In genomic region chr7:100219801-100220695, GRCh38 we compare ENCODE assay signal across 15 cellular contexts. TPM values are rescaled to one million over a fixed set of nuclear protein-coding genes. Genes with fewer than 3 reads are reported as not detected.
DNase-seq lines count a peak whose midpoint lies in the region; ATAC-seq, FAIRE-seq and TF ChIP-seq lines count a peak whose summit lies in the region.
"Not testable (repeated sequence)": the region's sequence is repeated elsewhere in the genome, so short reads cannot be mapped to it uniquely, and the experiment has no call there.
"Had no signal": no experiment of that assay in that cellular context is flagged by ENCODE, and none has a peak within 500 bp of the region (broad histone marks: within the 10 kb centered on the region; RNA-seq: fewer than 3 reads in every experiment).

PVRIG (plus strand) TSS chr7:100219949; CDS start chr7:100219971, 22 bp downstream.

- peak within 1 kb of the TSS; percentile 98 for H3K27ac Mint-ChIP-seq in activated T-helper 17 cell treated with anti-CD3 and anti-CD28 coated beads, Interleukin-2, amount 50 U/mL, for 72 hours

- not testable (repeated sequence) for BruUV-seq in K562 (replicated peaks; lab: Mats Ljungman, UMichigan)

- TF ChIP-seq CTCF in OCI-LY1 (IDR thresholded peaks at IDR 0.05; ENCODE audit: low read length); K562 (IDR thresholded peaks at IDR 0.05 in 2 of 3, conservative IDR thresholded peaks at IDR 0.05 in 1 of 3; ENCODE audit: insufficient read depth in 2 of 3, low read depth in 1 of 3, low read length in 3 of 3); lower lobe of right lung (IDR thresholded peaks at IDR 0.05); spleen (IDR thresholded peaks at IDR 0.05 in 8 of 11, conservative IDR thresholded peaks at IDR 0.05 in 3 of 11); suprapubic skin (IDR thresholded peaks at IDR 0.05): not testable (repeated sequence)

- FAIRE-seq in K562 (lab: Jason Lieb, UNC), result not testable (repeated sequence)

- H3K36me3 ChIP-seq in OCI-LY1 (ENCODE audit: insufficient read depth, low read length) (peaks cover 32% of the 10 kb centered on the region; the same call in 1 of the 2 replicates), spleen (peaks cover 0 to 48% (median 19%) of the 10 kb centered on the region in 6 donors), suprapubic skin (peaks cover 26% of the 10 kb centered on the region)
- not testable (repeated sequence) for H3K36me3 ChIP-seq in K562 (ENCODE audit: control insufficient read depth, insufficient read depth, low read length); lower lobe of right lung

- peaks cover 23% of the 10 kb centered on the region for H3K4me1 Mint-ChIP-seq in activated T-helper 17 cell treated with anti-CD3 and anti-CD28 coated beads, Interleukin-2, amount 50 U/mL, for 72 hours

- H3K9me3 Mint-ChIP-seq in activated T-helper 17 cell treated with anti-CD3 and anti-CD28 coated beads, Interleukin-2, amount 50 U/mL, for 72 hours, result not testable (repeated sequence)

- WGBS in K562 (ENCODE audit: insufficient coverage, low coverage, missing lambda C conversion rate), result 55% methylated on average over 18 of the region's 31 CpGs
- WGBS in spleen, 5 donors, result 55 to 68% (median 61%) methylated on average over 12 to 29 of the region's 31 CpGs
- no CpG with 5 or more reads among the region's 31 CpGs for WGBS in suprapubic skin

- intact Hi-C loops in K562 (cut with micrococcal nuclease) (loop anchor here (10.0 kb wide), 1 partner anchor 225 kb away; no protein-coding TSS in a partner anchor), spleen (cut with DNase I; ENCODE audit: low total_unique reads) (loop anchor here (10.0 kb wide), 1 partner anchor 85 kb away; no protein-coding TSS in a partner anchor)
- intact Hi-C loops in lower lobe of right lung (cut with DNase I), result not testable (repeated sequence)

- H3K9me1 ChIP-seq in K562 (ENCODE audit: control insufficient read depth, insufficient read depth, low read length), result not testable (repeated sequence)

- H3K27ac ChIP-seq in OCI-LY1 (ENCODE audit: low read depth, low read length, poor library complexity, severe bottlenecking) (peak within 1 kb of the TSS; percentile 97), lower lobe of right lung (peak within 1 kb of the TSS; percentile 58), spleen (peak within 1 kb of the TSS; percentile 88 to 100 (median 92))
- not testable (repeated sequence) for H3K27ac ChIP-seq in K562 (ENCODE audit: extremely low read depth, low read depth, low read length); suprapubic skin

- H4K20me1 ChIP-seq in OCI-LY1 (ENCODE audit: insufficient read depth, low read length); K562 (replicated peaks; ENCODE audit: control insufficient read depth, insufficient read depth, low read length): not testable (repeated sequence)

- H3K9ac ChIP-seq in OCI-LY1 (ENCODE audit: low read length) (peak within 1 kb of the TSS; percentile 79), K562 (ENCODE audit: insufficient read depth in 1 of 2, low read depth in 2 of 2, low read length in 2 of 2) (peak within 1 kb of the TSS in 1 of 2 experiments; percentile 36; a peak in 1 of 4 replicates)

- H2AFZ ChIP-seq in OCI-LY1 (ENCODE audit: low read length); K562 (ENCODE audit: low read depth, low read length): not testable (repeated sequence)

- H3K79me2 ChIP-seq in OCI-LY1 (ENCODE audit: insufficient read depth, low read length); K562 (ENCODE audit: control insufficient read depth, insufficient read depth, low read length): not testable (repeated sequence)

- peak within 1 kb of the TSS; percentile 83 for H3K4me2 ChIP-seq in OCI-LY1 (ENCODE audit: low read length)
- H3K4me2 ChIP-seq in K562 (ENCODE audit: insufficient read depth, low read length), result not testable (repeated sequence)

- not testable (repeated sequence) for ATAC-seq in activated T-helper 17 cell treated with anti-CD3 and anti-CD28 coated beads, Interleukin-2, amount 50 U/mL, for 72 hours (replicated peaks); K562
- ATAC-seq in lower lobe of right lung, result peak; percentile 2 to 7

- TF ChIP-seq EP300 in K562 (IDR thresholded peaks at IDR 0.05; ENCODE audit: low read length); suprapubic skin (IDR thresholded peaks at IDR 0.05): not testable (repeated sequence)

- not testable (repeated sequence) for TF ChIP-seq POLR2A in K562 (conservative IDR thresholded peaks at IDR 0.05); suprapubic skin (IDR thresholded peaks at IDR 0.05)
- peak in 1 of 3 donors; percentile 40 for TF ChIP-seq POLR2A in spleen (IDR thresholded peaks at IDR 0.05)

- POLR2A ChIA-PET in K562 (lab: Yijun Ruan, JAX), result not testable (repeated sequence)

- peaks cover 69% of the 10 kb centered on the region for H3K36me3 Mint-ChIP-seq in activated T-helper 17 cell treated with anti-CD3 and anti-CD28 coated beads, Interleukin-2, amount 50 U/mL, for 72 hours (ENCODE audit: low read depth)

- H3K4me1 ChIP-seq in OCI-LY1 (ENCODE audit: insufficient read depth, low read length, severe bottlenecking), result peaks cover 83% of the 10 kb centered on the region
- peaks cover 4 to 17% of the 10 kb centered on the region in 2 experiments; a peak in 4 of 5 replicates for H3K4me1 ChIP-seq in K562 (replicated peaks in 1 of 2; ENCODE audit: control insufficient read depth in 2 of 2, insufficient read depth in 2 of 2, low read length in 2 of 2)
- H3K4me1 ChIP-seq in lower lobe of right lung, suprapubic skin: not testable (repeated sequence)
- peaks cover 0 to 83% (median 21%) of the 10 kb centered on the region in 6 donors for H3K4me1 ChIP-seq in spleen

- peak; percentile 46 to 50 for DNase-seq in activated CD4-positive, alpha-beta T cell treated with anti-CD3 and anti-CD28 coated beads, Interleukin-2, amount 50 U/mL, for 48 hours
- not testable (repeated sequence) for DNase-seq in K562 (ENCODE audit: extremely low read depth in 1 of 4, low spot score in 3 of 4); lower lobe of right lung; suprapubic skin (ENCODE audit: low spot score in 2 of 2)
- DNase-seq in spleen, result peak; percentile 88

- H3K27me3 Mint-ChIP-seq in activated T-helper 17 cell treated with anti-CD3 and anti-CD28 coated beads, Interleukin-2, amount 50 U/mL, for 72 hours, result not testable (repeated sequence)

- H3K27me3 ChIP-seq in OCI-LY1 (ENCODE audit: insufficient read depth, low read length); K562 (ENCODE audit: control insufficient read depth in 2 of 2, insufficient read depth in 2 of 2, low read length in 2 of 2); lower lobe of right lung (ENCODE audit: low read depth); spleen (replicated peaks in 1 of 7); suprapubic skin: not testable (repeated sequence)

- peak within 1 kb of the TSS; percentile 97 for H3K4me3 Mint-ChIP-seq in activated T-helper 17 cell treated with anti-CD3 and anti-CD28 coated beads, Interleukin-2, amount 50 U/mL, for 72 hours

- in situ Hi-C loops in K562 (cut with MboI), result loop anchor here (5.0 to 10.0 kb wide), 2 partner anchors 122 to 225 kb away; no protein-coding TSS in a partner anchor

- peak within 1 kb of the TSS; percentile 58; the same call in 1 of the 2 replicates for H3K4me3 ChIP-seq in GM08714 (ENCODE audit: low read length)
- peak within 1 kb of the TSS; percentile 75 for H3K4me3 ChIP-seq in OCI-LY1 (ENCODE audit: low read depth, low read length, poor library complexity, severe bottlenecking)
- not testable (repeated sequence) for H3K4me3 ChIP-seq in K562
- H3K4me3 ChIP-seq in lower lobe of right lung, result peak within 1 kb of the TSS; percentile 36
- H3K4me3 ChIP-seq in spleen, result peak within 1 kb of the TSS; percentile 31 to 81 (median 44)
- H3K4me3 ChIP-seq in suprapubic skin, result peak within 1 kb of the TSS; percentile 14

- CTCF ChIA-PET in K562 (lab: Yijun Ruan, JAX; ENCODE audit: low intra/inter-chr PET ratio), result interaction anchor here (5.3 kb wide), 1 partner anchor 88 kb away, joined by 54 read pairs; no protein-coding TSS in a partner anchor

- H3K9me3 ChIP-seq in OCI-LY1 (ENCODE audit: low read length); K562 (replicated peaks; ENCODE audit: control insufficient read depth, insufficient read depth, low read depth, low read length); lower lobe of right lung; spleen; suprapubic skin: not testable (repeated sequence)

- H3K9me2 ChIP-seq in OCI-LY1 (ENCODE audit: low read depth, low read length), result not testable (repeated sequence)

- H3F3A ChIP-seq in OCI-LY1 (ENCODE audit: insufficient read depth, low read length), result not testable (repeated sequence)

- TF ChIP-seq RAD21 in K562 (CRISPR knock-in tag; conservative IDR thresholded peaks at IDR 0.05 in 1 of 2, IDR thresholded peaks at IDR 0.05 in 1 of 2), result not testable (repeated sequence)

TF ChIP-seq in K562, 482 proteins besides CTCF, POLR2A, EP300 and RAD21:
- TF ChIP-seq POLR2G (IDR thresholded peaks at IDR 0.05; ENCODE audit: low read depth, low read length), result peak; percentile 48; the same call in 1 of the 2 replicates

RNA-seq across cellular contexts. Expression of gene PVRIG, which starts in this region (rescaled TPM):
- total RNA-seq in activated T-helper 17 cell treated with anti-CD3 and anti-CD28 coated beads, Interleukin-2, amount 50 U/mL, for 72 hours, result 10 to 100 TPM; 16.1 to 28.5 TPM
- 0.67 TPM in 1 of 2 replicates, not detected in the other for total RNA-seq in K562 (2011; cell fraction: chromatin; rRNA removed; ENCODE audit: low replicate concordance)
- not detected in 2 replicates for total RNA-seq in K562 (2011; cell fraction: nucleolus; rRNA removed)
- not detected in 2 replicates for total RNA-seq in K562 (2011; cell fraction: nucleoplasm; rRNA removed)
- total RNA-seq in K562 (2014; rRNA removed) (not detected in 2 replicates), K562 (2014; rRNA removed; fragmentation: Illumina TruSeq; extraction: Trizol) (not detected in 2 replicates), K562 (2015; rRNA removed; fragmentation: Illumina TruSeq; extraction: Trizol) (not detected in 2 replicates), K562 (2021) (0.64 TPM in 1 of 2 replicates, not detected in the other), lower lobe of right lung (not detected), spleen (10 to 100 TPM; 21.9 to 58.7 (median 33.9) TPM), suprapubic skin (not detected)
- polyA plus RNA-seq in K562 (2011; rRNA removed) (not detected in 2 replicates), K562 (2014; fragmentation: Illumina TruSeq; extraction: Trizol) (not detected in 2 replicates), K562 (2014; fragmentation: Nextera tagmentation; extraction: Ambion mirVana) (not detected), K562 (2014; rRNA removed) (0.16 TPM in 1 of 2 replicates, not detected in the other), spleen (10 to 100 TPM; 20.3 to 41.2 (median 30.2) TPM)
- 0.06 TPM in 1 of 2 replicates, not detected in the other for polyA plus RNA-seq in K562 (2011; cell fraction: cytosol; rRNA removed)
- polyA plus RNA-seq in K562 (2011; cell fraction: nucleus; rRNA removed), result not detected in 2 replicates
- 0.40 and 1.0 TPM in 2 replicates for polyA plus RNA-seq in K562 (2012)
- polyA minus RNA-seq in K562 (2011; rRNA and poly(A)+ RNA removed), result not detected in 2 replicates
- polyA minus RNA-seq in K562 (2011; cell fraction: cytosol; rRNA and poly(A)+ RNA removed), result not detected in 2 replicates
- not detected in 2 replicates for polyA minus RNA-seq in K562 (2011; cell fraction: nucleus; rRNA and poly(A)+ RNA removed)
- total RNA-seq: Calu3, endodermal cell, G401, GM23248, mesothelial cell of epicardium, osteoblast, Right ventricle myocardium superior had no signal
- polyA plus RNA-seq: GM23248 had no signal

Comparison
In these comparisons a context has a peak if more than half of its experiments do, and no peak if none do; other contexts are left out.
1. RNA of gene PVRIG (total RNA-seq): 21.9 to 58.7 TPM in spleen and 16.1 to 28.5 TPM in activated T-helper 17 cell treated with anti-CD3 and anti-CD28 coated beads, Interleukin-2, amount 50 U/mL, for 72 hours; not detected in lower lobe of right lung (single experiment), 0.64 to 0.67 TPM in K562 and not detected in suprapubic skin; every median in the first group is over 10 times any median in the second.
2. RNA of gene PVRIG (polyA plus RNA-seq): 20.3 to 41.2 TPM in spleen; 0.06 to 1.0 TPM in K562; every median in the first group is over 10 times any median in the second.
3. Peak in ATAC-seq, H3K4me3 ChIP-seq and H3K27ac ChIP-seq in lower lobe of right lung; RNA of the gene not detected or under 1 TPM.